ENCODE assay signal across 1 cellular context in the genomic region with DNA sequence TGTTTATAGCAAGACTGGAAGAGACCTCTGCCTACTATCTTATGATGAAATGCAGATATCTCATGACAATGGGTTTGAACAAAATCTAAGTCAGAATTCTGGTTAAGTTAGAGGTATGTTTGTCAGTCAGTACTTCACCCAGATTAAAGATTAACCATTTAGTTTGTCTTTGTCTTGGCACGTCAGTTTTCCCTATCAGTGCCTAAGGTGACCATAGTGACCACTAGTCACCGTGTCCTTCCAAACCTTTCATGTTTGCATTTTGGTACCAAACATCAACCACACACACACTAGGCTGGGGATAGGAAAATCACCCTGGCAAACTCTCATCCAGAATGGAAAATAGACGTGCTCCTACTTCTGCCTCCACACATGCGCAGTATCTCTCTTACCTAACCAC.
TF ChIP-seq lines count a peak whose summit lies in the region.

No MANE protein-coding gene starts in this region.

TF ChIP-seq in HepG2, 621 proteins besides CTCF, POLR2A, EP300 and RAD21 (continued from another document and continues in another):
- TF ChIP-seq, protein P1, sequence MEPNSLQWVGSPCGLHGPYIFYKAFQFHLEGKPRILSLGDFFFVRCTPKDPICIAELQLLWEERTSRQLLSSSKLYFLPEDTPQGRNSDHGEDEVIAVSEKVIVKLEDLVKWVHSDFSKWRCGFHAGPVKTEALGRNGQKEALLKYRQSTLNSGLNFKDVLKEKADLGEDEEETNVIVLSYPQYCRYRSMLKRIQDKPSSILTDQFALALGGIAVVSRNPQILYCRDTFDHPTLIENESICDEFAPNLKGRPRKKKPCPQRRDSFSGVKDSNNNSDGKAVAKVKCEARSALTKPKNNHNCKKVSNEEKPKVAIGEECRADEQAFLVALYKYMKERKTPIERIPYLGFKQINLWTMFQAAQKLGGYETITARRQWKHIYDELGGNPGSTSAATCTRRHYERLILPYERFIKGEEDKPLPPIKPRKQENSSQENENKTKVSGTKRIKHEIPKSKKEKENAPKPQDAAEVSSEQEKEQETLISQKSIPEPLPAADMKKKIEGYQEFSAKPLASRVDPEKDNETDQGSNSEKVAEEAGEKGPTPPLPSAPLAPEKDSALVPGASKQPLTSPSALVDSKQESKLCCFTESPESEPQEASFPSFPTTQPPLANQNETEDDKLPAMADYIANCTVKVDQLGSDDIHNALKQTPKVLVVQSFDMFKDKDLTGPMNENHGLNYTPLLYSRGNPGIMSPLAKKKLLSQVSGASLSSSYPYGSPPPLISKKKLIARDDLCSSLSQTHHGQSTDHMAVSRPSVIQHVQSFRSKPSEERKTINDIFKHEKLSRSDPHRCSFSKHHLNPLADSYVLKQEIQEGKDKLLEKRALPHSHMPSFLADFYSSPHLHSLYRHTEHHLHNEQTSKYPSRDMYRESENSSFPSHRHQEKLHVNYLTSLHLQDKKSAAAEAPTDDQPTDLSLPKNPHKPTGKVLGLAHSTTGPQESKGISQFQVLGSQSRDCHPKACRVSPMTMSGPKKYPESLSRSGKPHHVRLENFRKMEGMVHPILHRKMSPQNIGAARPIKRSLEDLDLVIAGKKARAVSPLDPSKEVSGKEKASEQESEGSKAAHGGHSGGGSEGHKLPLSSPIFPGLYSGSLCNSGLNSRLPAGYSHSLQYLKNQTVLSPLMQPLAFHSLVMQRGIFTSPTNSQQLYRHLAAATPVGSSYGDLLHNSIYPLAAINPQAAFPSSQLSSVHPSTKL (CRISPR knock-in tag; IDR thresholded peaks at IDR 0.05): peak; percentile 63; the same call in 1 of the 2 replicates
- peak; percentile 4; the same call in 1 of the 2 replicates for TF ChIP-seq TARDBP (CRISPR knock-in tag; IDR thresholded peaks at IDR 0.05)
- TF ChIP-seq, protein P2, sequence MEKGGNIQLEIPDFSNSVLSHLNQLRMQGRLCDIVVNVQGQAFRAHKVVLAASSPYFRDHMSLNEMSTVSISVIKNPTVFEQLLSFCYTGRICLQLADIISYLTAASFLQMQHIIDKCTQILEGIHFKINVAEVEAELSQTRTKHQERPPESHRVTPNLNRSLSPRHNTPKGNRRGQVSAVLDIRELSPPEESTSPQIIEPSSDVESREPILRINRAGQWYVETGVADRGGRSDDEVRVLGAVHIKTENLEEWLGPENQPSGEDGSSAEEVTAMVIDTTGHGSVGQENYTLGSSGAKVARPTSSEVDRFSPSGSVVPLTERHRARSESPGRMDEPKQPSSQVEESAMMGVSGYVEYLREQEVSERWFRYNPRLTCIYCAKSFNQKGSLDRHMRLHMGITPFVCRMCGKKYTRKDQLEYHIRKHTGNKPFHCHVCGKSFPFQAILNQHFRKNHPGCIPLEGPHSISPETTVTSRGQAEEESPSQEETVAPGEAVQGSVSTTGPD (CRISPR knock-in tag; IDR thresholded peaks at IDR 0.05): peak; percentile 97
- 0 out of 2 replicates have a peak, but pooled peaks have one; percentile 17 for TF ChIP-seq MIXL1 (CRISPR knock-in tag; IDR thresholded peaks at IDR 0.05)
- peak; percentile 66; the same call in 1 of the 2 replicates for TF ChIP-seq ZNF644 (CRISPR knock-in tag; IDR thresholded peaks at IDR 0.05; ENCODE audit: low read depth)
- TF ChIP-seq, protein P3, sequence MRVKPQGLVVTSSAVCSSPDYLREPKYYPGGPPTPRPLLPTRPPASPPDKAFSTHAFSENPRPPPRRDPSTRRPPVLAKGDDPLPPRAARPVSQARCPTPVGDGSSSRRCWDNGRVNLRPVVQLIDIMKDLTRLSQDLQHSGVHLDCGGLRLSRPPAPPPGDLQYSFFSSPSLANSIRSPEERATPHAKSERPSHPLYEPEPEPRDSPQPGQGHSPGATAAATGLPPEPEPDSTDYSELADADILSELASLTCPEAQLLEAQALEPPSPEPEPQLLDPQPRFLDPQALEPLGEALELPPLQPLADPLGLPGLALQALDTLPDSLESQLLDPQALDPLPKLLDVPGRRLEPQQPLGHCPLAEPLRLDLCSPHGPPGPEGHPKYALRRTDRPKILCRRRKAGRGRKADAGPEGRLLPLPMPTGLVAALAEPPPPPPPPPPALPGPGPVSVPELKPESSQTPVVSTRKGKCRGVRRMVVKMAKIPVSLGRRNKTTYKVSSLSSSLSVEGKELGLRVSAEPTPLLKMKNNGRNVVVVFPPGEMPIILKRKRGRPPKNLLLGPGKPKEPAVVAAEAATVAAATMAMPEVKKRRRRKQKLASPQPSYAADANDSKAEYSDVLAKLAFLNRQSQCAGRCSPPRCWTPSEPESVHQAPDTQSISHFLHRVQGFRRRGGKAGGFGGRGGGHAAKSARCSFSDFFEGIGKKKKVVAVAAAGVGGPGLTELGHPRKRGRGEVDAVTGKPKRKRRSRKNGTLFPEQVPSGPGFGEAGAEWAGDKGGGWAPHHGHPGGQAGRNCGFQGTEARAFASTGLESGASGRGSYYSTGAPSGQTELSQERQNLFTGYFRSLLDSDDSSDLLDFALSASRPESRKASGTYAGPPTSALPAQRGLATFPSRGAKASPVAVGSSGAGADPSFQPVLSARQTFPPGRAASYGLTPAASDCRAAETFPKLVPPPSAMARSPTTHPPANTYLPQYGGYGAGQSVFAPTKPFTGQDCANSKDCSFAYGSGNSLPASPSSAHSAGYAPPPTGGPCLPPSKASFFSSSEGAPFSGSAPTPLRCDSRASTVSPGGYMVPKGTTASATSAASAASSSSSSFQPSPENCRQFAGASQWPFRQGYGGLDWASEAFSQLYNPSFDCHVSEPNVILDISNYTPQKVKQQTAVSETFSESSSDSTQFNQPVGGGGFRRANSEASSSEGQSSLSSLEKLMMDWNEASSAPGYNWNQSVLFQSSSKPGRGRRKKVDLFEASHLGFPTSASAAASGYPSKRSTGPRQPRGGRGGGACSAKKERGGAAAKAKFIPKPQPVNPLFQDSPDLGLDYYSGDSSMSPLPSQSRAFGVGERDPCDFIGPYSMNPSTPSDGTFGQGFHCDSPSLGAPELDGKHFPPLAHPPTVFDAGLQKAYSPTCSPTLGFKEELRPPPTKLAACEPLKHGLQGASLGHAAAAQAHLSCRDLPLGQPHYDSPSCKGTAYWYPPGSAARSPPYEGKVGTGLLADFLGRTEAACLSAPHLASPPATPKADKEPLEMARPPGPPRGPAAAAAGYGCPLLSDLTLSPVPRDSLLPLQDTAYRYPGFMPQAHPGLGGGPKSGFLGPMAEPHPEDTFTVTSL (CRISPR knock-in tag; IDR thresholded peaks at IDR 0.05; ENCODE audit: borderline replicate concordance): 0 out of 2 replicates have a peak, but pooled peaks have one; percentile 20
- no peak for TF ChIP-seq HNRNPUL1 (IDR thresholded peaks at IDR 0.05; ENCODE audit: low read depth, low read length)
- peak; percentile 42; the same call in 1 of the 2 replicates for TF ChIP-seq POGZ (CRISPR knock-in tag; IDR thresholded peaks at IDR 0.05)
- TF ChIP-seq NR2F6 (IDR thresholded peaks at IDR 0.05): no peak
- 0 out of 2 replicates have a peak, but pooled peaks have one; percentile 9 for TF ChIP-seq NR2F6 (CRISPR knock-in tag; IDR thresholded peaks at IDR 0.05)
- peak; percentile 33; the same call in 1 of the 2 replicates for TF ChIP-seq RFX3 (CRISPR knock-in tag; IDR thresholded peaks at IDR 0.05)
- TF ChIP-seq, protein P4, sequence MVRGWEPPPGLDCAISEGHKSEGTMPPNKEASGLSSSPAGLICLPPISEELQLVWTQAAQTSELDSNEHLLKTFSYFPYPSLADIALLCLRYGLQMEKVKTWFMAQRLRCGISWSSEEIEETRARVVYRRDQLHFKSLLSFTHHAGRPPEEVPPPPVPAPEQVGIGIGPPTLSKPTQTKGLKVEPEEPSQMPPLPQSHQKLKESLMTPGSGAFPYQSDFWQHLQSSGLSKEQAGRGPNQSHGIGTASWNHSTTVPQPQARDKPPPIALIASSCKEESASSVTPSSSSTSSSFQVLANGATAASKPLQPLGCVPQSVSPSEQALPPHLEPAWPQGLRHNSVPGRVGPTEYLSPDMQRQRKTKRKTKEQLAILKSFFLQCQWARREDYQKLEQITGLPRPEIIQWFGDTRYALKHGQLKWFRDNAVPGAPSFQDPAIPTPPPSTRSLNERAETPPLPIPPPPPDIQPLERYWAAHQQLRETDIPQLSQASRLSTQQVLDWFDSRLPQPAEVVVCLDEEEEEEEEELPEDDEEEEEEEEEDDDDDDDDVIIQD (CRISPR knock-in tag; IDR thresholded peaks at IDR 0.05; ENCODE audit: low read depth): peak; percentile 74
- no peak for TF ChIP-seq MAF1 (CRISPR knock-in tag; IDR thresholded peaks at IDR 0.05; ENCODE audit: borderline replicate concordance)
- peak; percentile 29; the same call in 1 of the 2 replicates for TF ChIP-seq FOXO1 (CRISPR knock-in tag; IDR thresholded peaks at IDR 0.05)
- 0 out of 2 replicates have a peak, but pooled peaks have one; percentile 42 for TF ChIP-seq ZKSCAN1 (IDR thresholded peaks at IDR 0.05; ENCODE audit: low read length)
- TF ChIP-seq, protein P5, sequence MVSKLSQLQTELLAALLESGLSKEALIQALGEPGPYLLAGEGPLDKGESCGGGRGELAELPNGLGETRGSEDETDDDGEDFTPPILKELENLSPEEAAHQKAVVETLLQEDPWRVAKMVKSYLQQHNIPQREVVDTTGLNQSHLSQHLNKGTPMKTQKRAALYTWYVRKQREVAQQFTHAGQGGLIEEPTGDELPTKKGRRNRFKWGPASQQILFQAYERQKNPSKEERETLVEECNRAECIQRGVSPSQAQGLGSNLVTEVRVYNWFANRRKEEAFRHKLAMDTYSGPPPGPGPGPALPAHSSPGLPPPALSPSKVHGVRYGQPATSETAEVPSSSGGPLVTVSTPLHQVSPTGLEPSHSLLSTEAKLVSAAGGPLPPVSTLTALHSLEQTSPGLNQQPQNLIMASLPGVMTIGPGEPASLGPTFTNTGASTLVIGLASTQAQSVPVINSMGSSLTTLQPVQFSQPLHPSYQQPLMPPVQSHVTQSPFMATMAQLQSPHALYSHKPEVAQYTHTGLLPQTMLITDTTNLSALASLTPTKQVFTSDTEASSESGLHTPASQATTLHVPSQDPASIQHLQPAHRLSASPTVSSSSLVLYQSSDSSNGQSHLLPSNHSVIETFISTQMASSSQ (IDR thresholded peaks at IDR 0.05; ENCODE audit: low read depth): peak; percentile 70
- TF ChIP-seq, protein P5 (CRISPR knock-in tag; IDR thresholded peaks at IDR 0.05; ENCODE audit: borderline replicate concordance): peak; percentile 77; the same call in 1 of the 2 replicates
- TF ChIP-seq ELF3 (CRISPR knock-in tag; IDR thresholded peaks at IDR 0.05): peak; percentile 29; the same call in 1 of the 2 replicates
- TF ChIP-seq, protein P6, sequence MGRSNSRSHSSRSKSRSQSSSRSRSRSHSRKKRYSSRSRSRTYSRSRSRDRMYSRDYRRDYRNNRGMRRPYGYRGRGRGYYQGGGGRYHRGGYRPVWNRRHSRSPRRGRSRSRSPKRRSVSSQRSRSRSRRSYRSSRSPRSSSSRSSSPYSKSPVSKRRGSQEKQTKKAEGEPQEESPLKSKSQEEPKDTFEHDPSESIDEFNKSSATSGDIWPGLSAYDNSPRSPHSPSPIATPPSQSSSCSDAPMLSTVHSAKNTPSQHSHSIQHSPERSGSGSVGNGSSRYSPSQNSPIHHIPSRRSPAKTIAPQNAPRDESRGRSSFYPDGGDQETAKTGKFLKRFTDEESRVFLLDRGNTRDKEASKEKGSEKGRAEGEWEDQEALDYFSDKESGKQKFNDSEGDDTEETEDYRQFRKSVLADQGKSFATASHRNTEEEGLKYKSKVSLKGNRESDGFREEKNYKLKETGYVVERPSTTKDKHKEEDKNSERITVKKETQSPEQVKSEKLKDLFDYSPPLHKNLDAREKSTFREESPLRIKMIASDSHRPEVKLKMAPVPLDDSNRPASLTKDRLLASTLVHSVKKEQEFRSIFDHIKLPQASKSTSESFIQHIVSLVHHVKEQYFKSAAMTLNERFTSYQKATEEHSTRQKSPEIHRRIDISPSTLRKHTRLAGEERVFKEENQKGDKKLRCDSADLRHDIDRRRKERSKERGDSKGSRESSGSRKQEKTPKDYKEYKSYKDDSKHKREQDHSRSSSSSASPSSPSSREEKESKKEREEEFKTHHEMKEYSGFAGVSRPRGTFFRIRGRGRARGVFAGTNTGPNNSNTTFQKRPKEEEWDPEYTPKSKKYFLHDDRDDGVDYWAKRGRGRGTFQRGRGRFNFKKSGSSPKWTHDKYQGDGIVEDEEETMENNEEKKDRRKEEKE (IDR thresholded peaks at IDR 0.05): no peak
- TF ChIP-seq HNF4A (CRISPR knock-in tag; IDR thresholded peaks at IDR 0.05): peak; percentile 32; the same call in 1 of the 2 replicates
- no peak for TF ChIP-seq SATB2 (CRISPR knock-in tag; IDR thresholded peaks at IDR 0.05)
- peak; percentile 47 for TF ChIP-seq SAP130 (CRISPR knock-in tag; IDR thresholded peaks at IDR 0.05; ENCODE audit: low read depth)
- TF ChIP-seq, protein P7, sequence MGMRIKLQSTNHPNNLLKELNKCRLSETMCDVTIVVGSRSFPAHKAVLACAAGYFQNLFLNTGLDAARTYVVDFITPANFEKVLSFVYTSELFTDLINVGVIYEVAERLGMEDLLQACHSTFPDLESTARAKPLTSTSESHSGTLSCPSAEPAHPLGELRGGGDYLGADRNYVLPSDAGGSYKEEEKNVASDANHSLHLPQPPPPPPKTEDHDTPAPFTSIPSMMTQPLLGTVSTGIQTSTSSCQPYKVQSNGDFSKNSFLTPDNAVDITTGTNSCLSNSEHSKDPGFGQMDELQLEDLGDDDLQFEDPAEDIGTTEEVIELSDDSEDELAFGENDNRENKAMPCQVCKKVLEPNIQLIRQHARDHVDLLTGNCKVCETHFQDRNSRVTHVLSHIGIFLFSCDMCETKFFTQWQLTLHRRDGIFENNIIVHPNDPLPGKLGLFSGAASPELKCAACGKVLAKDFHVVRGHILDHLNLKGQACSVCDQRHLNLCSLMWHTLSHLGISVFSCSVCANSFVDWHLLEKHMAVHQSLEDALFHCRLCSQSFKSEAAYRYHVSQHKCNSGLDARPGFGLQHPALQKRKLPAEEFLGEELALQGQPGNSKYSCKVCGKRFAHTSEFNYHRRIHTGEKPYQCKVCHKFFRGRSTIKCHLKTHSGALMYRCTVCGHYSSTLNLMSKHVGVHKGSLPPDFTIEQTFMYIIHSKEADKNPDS (CRISPR knock-in tag; IDR thresholded peaks at IDR 0.05): 0 out of 2 replicates have a peak, but pooled peaks have one; percentile 4
- TF ChIP-seq ZMYM4 (CRISPR knock-in tag; IDR thresholded peaks at IDR 0.05): peak; percentile 47; the same call in 1 of the 2 replicates
